ENCODE assay signal across 24 cellular contexts in genomic region chr10:5533098-5533731, GRCh38. TPM values are rescaled to one million over a fixed set of nuclear protein-coding genes. Genes with fewer than 3 reads are reported as not detected.
DNase-seq lines count a peak whose midpoint lies in the region; ATAC-seq and TF ChIP-seq lines count a peak whose summit lies in the region.
"Had no signal": no experiment of that assay in that cellular context is flagged by ENCODE, and none has a peak within 500 bp of the region (broad histone marks: within the 10 kb centered on the region; RNA-seq: fewer than 3 reads in every experiment).

No MANE protein-coding gene starts in this region.

- CTCF ChIA-PET in IMR-90 (lab: Yijun Ruan, JAX) = no interaction called here

- H3K9me3 ChIP-seq in IMR-90 (ENCODE audit: control insufficient read depth, insufficient read depth, low read length) = no peaks in the 10 kb centered on the region

- no peaks in the 10 kb centered on the region for H4K20me1 ChIP-seq in IMR-90 (ENCODE audit: insufficient read depth, low read length)

- no peaks in the 10 kb centered on the region for H3K79me1 ChIP-seq in IMR-90 (ENCODE audit: low read depth in 1 of 2, low read length in 2 of 2)

- dilution Hi-C loops in IMR-90 (cut with HindIII; ENCODE audit: low sequenced_read_pairs, unreplicated experiment) = no loop called here

- no peak overlapping the region for H3K56ac ChIP-seq in IMR-90 (ENCODE audit: extremely low read depth, insufficient read depth, low read length)

- TF ChIP-seq POLR2A in IMR-90 (IDR thresholded peaks at IDR 0.05; ENCODE audit: low read depth, low read length) = no peak

- H4K91ac ChIP-seq in IMR-90 (ENCODE audit: insufficient read depth, low read depth, low read length) = no peak overlapping the region

- no peaks in the 10 kb centered on the region for H3K36me3 ChIP-seq in IMR-90 (ENCODE audit: control insufficient read depth, insufficient read depth, low read length)

- H3K36me3 Mint-ChIP-seq in CD14-positive monocyte = no peaks in the 10 kb centered on the region
- H3K36me3 Mint-ChIP-seq in stimulated activated effector memory CD8-positive, alpha-beta T cell treated with anti-CD3 and anti-CD28 coated beads, Interleukin-12 subunit alpha, Interleukin-12 subunit beta, amount 100 ng/mL, for 72 hours = no peaks in the 10 kb centered on the region

- in situ Hi-C loops in IMR-90 (cut with MboI; ENCODE audit: low sequenced_read_pairs) = no loop called here

- no peak overlapping the region; the same call in 1 of the 2 replicates for H2BK120ac ChIP-seq in IMR-90 (ENCODE audit: low read depth, low read length)

- peak; percentile 30 for DNase-seq in CD14-positive monocyte (ENCODE audit: low spot score)
- no peak for DNase-seq in IMR-90
- DNase-seq in left lobe of liver (ENCODE audit: low spot score) = peak; percentile 35
- DNase-seq in sciatic nerve (ENCODE audit: low spot score) = peak; percentile 59
- no peak for DNase-seq in stimulated activated effector memory CD8-positive, alpha-beta T cell treated with anti-CD3 and anti-CD28 coated beads, Interleukin-12 subunit alpha, Interleukin-12 subunit beta, amount 100 ng/mL, for 72 hours (ENCODE audit: low spot score in 2 of 2)
- DNase-seq: activated naive CD4-positive, alpha-beta T cell treated with anti-CD3 and anti-CD28 coated beads for 36 hours; amygdala; caudate nucleus; NCI-H146; NCI-H2171 treated with DMSO at 0.1 percent for 48 hours; NCI-H526; RPMI8226; T-helper 17 cell had no signal

- H3K18ac ChIP-seq in IMR-90 (ENCODE audit: low read depth, low read length) = no peak overlapping the region

- H3K27ac ChIP-seq in IMR-90 (ENCODE audit: insufficient read depth, low read length) = no peak overlapping the region
- H3K27ac ChIP-seq: KMS-11, SK-N-MC had no signal

- H2BK15ac ChIP-seq in IMR-90 (ENCODE audit: low read depth, low read length) = no peak overlapping the region

- 0 out of 2 replicates have a peak overlapping the region, but pooled peaks have one; percentile 12 for H2AK5ac ChIP-seq in IMR-90 (ENCODE audit: low read depth, low read length)

- peaks cover 4% of the 10 kb centered on the region; the same call in 1 of the 2 replicates for H3K4me1 ChIP-seq in IMR-90 (ENCODE audit: control insufficient read depth, insufficient read depth, low read length)

- no peak overlapping the region for H3K27ac Mint-ChIP-seq in CD14-positive monocyte
- no peak overlapping the region for H3K27ac Mint-ChIP-seq in stimulated activated effector memory CD8-positive, alpha-beta T cell treated with anti-CD3 and anti-CD28 coated beads, Interleukin-12 subunit alpha, Interleukin-12 subunit beta, amount 100 ng/mL, for 72 hours
- H3K27ac Mint-ChIP-seq: activated naive CD4-positive, alpha-beta T cell treated with anti-CD3 and anti-CD28 coated beads for 36 hours; CD4-positive, alpha-beta T cell; T-helper 17 cell had no signal

- H2BK5ac ChIP-seq in IMR-90 (ENCODE audit: low read depth, low read length, poor library complexity, severe bottlenecking) = no peak overlapping the region

- no peak overlapping the region for H4K8ac ChIP-seq in IMR-90 (ENCODE audit: low read depth in 2 of 2, low read length in 2 of 2)

- peaks cover 3% of the 10 kb centered on the region; the same call in 1 of the 2 replicates for H3K9me1 ChIP-seq in IMR-90 (ENCODE audit: insufficient read depth, low read length)

- H3K4me1 Mint-ChIP-seq in CD14-positive monocyte = peaks cover 15% of the 10 kb centered on the region
- no peaks in the 10 kb centered on the region for H3K4me1 Mint-ChIP-seq in stimulated activated effector memory CD8-positive, alpha-beta T cell treated with anti-CD3 and anti-CD28 coated beads, Interleukin-12 subunit alpha, Interleukin-12 subunit beta, amount 100 ng/mL, for 72 hours

- no peak overlapping the region for H3K4me3 Mint-ChIP-seq in CD14-positive monocyte
- H3K4me3 Mint-ChIP-seq in stimulated activated effector memory CD8-positive, alpha-beta T cell treated with anti-CD3 and anti-CD28 coated beads, Interleukin-12 subunit alpha, Interleukin-12 subunit beta, amount 100 ng/mL, for 72 hours = no peak overlapping the region
- H3K4me3 Mint-ChIP-seq: activated naive CD4-positive, alpha-beta T cell treated with anti-CD3 and anti-CD28 coated beads for 36 hours; CD4-positive, alpha-beta T cell had no signal

- no TSS peak for BruUV-seq in IMR-90 (replicated peaks; lab: Mats Ljungman, UMichigan)

- no peak overlapping the region for H3K4me3 ChIP-seq in IMR-90 (ENCODE audit: insufficient read depth, low read depth, low read length)
- H3K4me3 ChIP-seq: SK-N-MC had no signal

- H2BK20ac ChIP-seq in IMR-90 (ENCODE audit: low read depth, low read length) = no peak overlapping the region

- H3K4me2 ChIP-seq in IMR-90 (ENCODE audit: low read depth, low read length) = no peak overlapping the region
- H3K4me2 ChIP-seq: KMS-11 had no signal

- no peak overlapping the region for H3K4ac ChIP-seq in IMR-90 (ENCODE audit: low read depth, low read length)

- H3K27me3 Mint-ChIP-seq in CD14-positive monocyte (ENCODE audit: low read depth in 3 of 3) = peaks cover 0 to 4% (median 3%) of the 10 kb centered on the region in 3 donors
- H3K27me3 Mint-ChIP-seq: CD4-positive, alpha-beta T cell; T-helper 17 cell had no signal

- no peak overlapping the region for H3K14ac ChIP-seq in IMR-90 (replicated peaks; ENCODE audit: low read depth, low read length)

- POLR2A ChIA-PET in IMR-90 (lab: Charles Lee; ENCODE audit: unreplicated experiment) = no interaction called here

- TF ChIP-seq CTCF in CD14-positive monocyte (IDR thresholded peaks at IDR 0.05) (no peak), IMR-90 (conservative IDR thresholded peaks at IDR 0.05; ENCODE audit: low read depth, low read length) (no peak)

- no peak for TF ChIP-seq RAD21 in IMR-90 (IDR thresholded peaks at IDR 0.05; ENCODE audit: low read length)

- no peak overlapping the region for H3K9ac ChIP-seq in IMR-90 (ENCODE audit: low read depth, low read length)
- H3K9ac ChIP-seq: KMS-11 had no signal

- no peak overlapping the region for H3K23ac ChIP-seq in IMR-90 (ENCODE audit: low read depth, low read length)

- H4K5ac ChIP-seq in IMR-90 (ENCODE audit: low read depth, low read length) = no peak overlapping the region

- peak overlapping the region; percentile 29 for H2AFZ ChIP-seq in IMR-90 (replicated peaks; ENCODE audit: low read length, poor library complexity)

- ATAC-seq in IMR-90 (ENCODE audit: low read depth) (no peak), left lobe of liver (no peak), sciatic nerve (peak; percentile 1), HG03159 (IDR thresholded peaks at IDR 0.05; ENCODE audit: unreplicated experiment) (no peak), HG03457 (IDR thresholded peaks at IDR 0.05; ENCODE audit: unreplicated experiment) (no peak)
- ATAC-seq in stimulated activated effector memory CD8-positive, alpha-beta T cell treated with anti-CD3 and anti-CD28 coated beads, Interleukin-12 subunit alpha, Interleukin-12 subunit beta, amount 100 ng/mL, for 72 hours = no peak
- ATAC-seq: T-helper 17 cell had no signal

- H2AK9ac ChIP-seq in IMR-90 (replicated peaks; ENCODE audit: low read depth, low read length, poor library complexity) = peak overlapping the region; percentile 62

- H3K27me3 ChIP-seq in IMR-90 (ENCODE audit: control insufficient read depth, insufficient read depth, low read length) = no peaks in the 10 kb centered on the region

- H3K9me3 Mint-ChIP-seq in CD14-positive monocyte = peaks cover 0 to 3% (median 0%) of the 10 kb centered on the region in 7 donors
- H3K9me3 Mint-ChIP-seq in stimulated activated effector memory CD8-positive, alpha-beta T cell treated with anti-CD3 and anti-CD28 coated beads, Interleukin-12 subunit alpha, Interleukin-12 subunit beta, amount 100 ng/mL, for 72 hours = no peaks in the 10 kb centered on the region
- H3K9me3 Mint-ChIP-seq: activated naive CD4-positive, alpha-beta T cell treated with anti-CD3 and anti-CD28 coated beads for 36 hours; CD4-positive, alpha-beta T cell had no signal

- WGBS in IMR-90 (ENCODE audit: extremely low coverage in 2 of 2, insufficient read length in 1 of 2), 2 experiments = 82% methylated on average over 9 of the region's 21 CpGs; no CpG with 5 or more reads in 1 of the 2 experiments

- intact Hi-C loops in CD14-positive monocyte (cut with micrococcal nuclease) (no loop called here), IMR-90 (cut with micrococcal nuclease) (no loop called here), sciatic nerve (cut with DNase I) (no loop called here)

TF ChIP-seq in IMR-90, 13 proteins besides CTCF, POLR2A, EP300 and RAD21 (continues in another document):
- TF ChIP-seq SMC3 (IDR thresholded peaks at IDR 0.05; ENCODE audit: low read depth, low read length) (no peak), NFE2L2 (IDR thresholded peaks at IDR 0.05; ENCODE audit: low read depth, low read length) (no peak), MAFK (IDR thresholded peaks at IDR 0.05; ENCODE audit: low read depth, low read length) (no peak), CHD1 (IDR thresholded peaks at IDR 0.05; ENCODE audit: low read depth, low read length) (no peak), USF2 (IDR thresholded peaks at IDR 0.05; ENCODE audit: low read depth, low read length) (no peak), RFX5 (IDR thresholded peaks at IDR 0.05; ENCODE audit: low read depth, low read length) (no peak), BHLHE40 (IDR thresholded peaks at IDR 0.05; ENCODE audit: low read depth, low read length) (no peak), RCOR1 (IDR thresholded peaks at IDR 0.05; ENCODE audit: insufficient replicate concordance, low read length) (no peak)

RNA-seq across cellular contexts. Expression of gene CALML3, which starts 8.5 kb away (rescaled TPM):
- polyA plus RNA-seq in CD14-positive monocyte = not detected
- not detected in 2 replicates for total RNA-seq in IMR-90 (2012; rRNA removed)
- not detected in 2 replicates for polyA plus RNA-seq in IMR-90 (2012; rRNA removed)
- not detected in 2 replicates for polyA plus RNA-seq in IMR-90 (2012; cell fraction: cytosol; rRNA removed)
- not detected in 2 replicates for polyA plus RNA-seq in IMR-90 (2012; cell fraction: nucleus; rRNA removed; ENCODE audit: low replicate concordance)
- total RNA-seq in left lobe of liver = not detected
- not detected for total RNA-seq in sciatic nerve
- total RNA-seq: activated naive CD4-positive, alpha-beta T cell treated with anti-CD3 and anti-CD28 coated beads for 36 hours; CD4-positive, alpha-beta T cell; epithelial cell of proximal tubule; fibroblast of villous mesenchyme; HT-29; liver; mucosa of gallbladder; renal cortical epithelial cell; T-helper 17 cell had no signal
- polyA plus RNA-seq: liver had no signal

RNA-seq across cellular contexts. Expression of gene CALML5, which starts 33.8 kb away (rescaled TPM):
- not detected for polyA plus RNA-seq in CD14-positive monocyte
- not detected in 2 replicates for total RNA-seq in IMR-90 (2012; rRNA removed)
- polyA plus RNA-seq in IMR-90 (2012; rRNA removed) = not detected in 2 replicates
- polyA plus RNA-seq in IMR-90 (2012; cell fraction: cytosol; rRNA removed) = not detected in 2 replicates
- not detected in 2 replicates for polyA plus RNA-seq in IMR-90 (2012; cell fraction: nucleus; rRNA removed; ENCODE audit: low replicate concordance)
- total RNA-seq in left lobe of liver = not detected
- not detected for total RNA-seq in sciatic nerve
- total RNA-seq: activated naive CD4-positive, alpha-beta T cell treated with anti-CD3 and anti-CD28 coated beads for 36 hours; CD4-positive, alpha-beta T cell; epithelial cell of proximal tubule; fibroblast of villous mesenchyme; liver; mucosa of gallbladder; renal cortical epithelial cell; T-helper 17 cell had no signal
- polyA plus RNA-seq: liver had no signal

Comparison
In these comparisons a context has a peak if more than half of its experiments do, and no peak if none do; other contexts are left out.
1. DNase-seq: peak in CD14-positive monocyte (single experiment), left lobe of liver (single experiment) and sciatic nerve (single experiment); none in IMR-90 (single experiment) and stimulated activated effector memory CD8-positive, alpha-beta T cell treated with anti-CD3 and anti-CD28 coated beads, Interleukin-12 subunit alpha, Interleukin-12 subunit beta, amount 100 ng/mL, for 72 hours (0 of 2).